8 cellular contexts compared by ENCODE assay signal in the genomic region with DNA sequence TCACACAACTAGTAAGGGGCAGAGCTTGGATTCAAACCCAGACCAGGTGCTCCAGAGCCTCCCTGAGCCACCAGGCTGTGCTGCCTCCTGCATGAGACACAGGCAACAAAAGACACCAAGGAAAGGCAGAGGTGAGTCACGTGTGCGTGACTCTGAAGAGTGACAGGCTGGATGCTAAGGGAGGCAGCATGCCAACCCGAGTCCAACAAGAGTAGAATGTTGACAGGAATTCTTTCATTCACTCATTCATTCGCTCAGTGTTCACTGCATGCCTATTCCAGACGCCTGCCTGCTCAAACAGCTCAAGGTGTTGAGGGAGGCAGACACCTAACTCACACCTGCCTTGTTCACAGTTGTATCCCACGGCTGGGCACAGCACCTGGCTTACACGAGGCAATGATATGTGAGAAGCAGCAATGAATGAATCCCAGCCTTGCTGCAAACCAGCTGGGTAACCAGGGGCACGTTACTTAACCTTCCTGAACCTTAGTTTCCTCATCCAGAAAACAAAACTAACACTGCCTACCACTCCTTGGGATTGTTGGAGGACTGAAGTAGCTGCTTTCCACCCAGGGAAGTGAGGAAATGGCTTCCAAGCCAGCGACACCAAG.
DNase-seq lines count a peak whose midpoint lies in the region; ATAC-seq and TF ChIP-seq lines count a peak whose summit lies in the region.

No MANE protein-coding gene starts in this region.

- peak; percentile 73 for DNase-seq in CD1c-positive myeloid dendritic cell (ENCODE audit: extremely low spot score)
- no peak for DNase-seq in breast epithelium (ENCODE audit: low spot score in 2 of 2)
- DNase-seq in NCI-H1436 treated with DMSO at 0.1 percent for 48 hours (lab: John Stamatoyannopoulos, UW) = no peak
- DNase-seq in CD4-positive, alpha-beta memory T cell = no peak
- DNase-seq in NCI-H187 treated with DMSO at 0.1 percent for 48 hours (lab: John Stamatoyannopoulos, UW) = no peak

- CTCF ChIA-PET in CD4-positive, alpha-beta memory T cell (lab: Charles Lee; ENCODE audit: partially characterized antibody) = interaction anchor here (1.0 kb wide), 1 partner anchor 28 kb away, joined by 3 read pairs; no protein-coding TSS in a partner anchor

- ATAC-seq in HG02885 (IDR thresholded peaks at IDR 0.05; ENCODE audit: poor library complexity, unreplicated experiment) = peak; percentile 11
- ATAC-seq in HG03095 (IDR thresholded peaks at IDR 0.05; ENCODE audit: unreplicated experiment) = no peak

- H3K4me3 ChIP-seq in breast epithelium = peak overlapping the region in 1 of 3 donors; percentile 20
- peak overlapping the region; percentile 14 to 36 for H3K4me3 ChIP-seq in mucosa of rectum (ENCODE audit: low read length in 2 of 2)
- H3K4me3 ChIP-seq in CD4-positive, alpha-beta memory T cell (ENCODE audit: low read length in 2 of 2) = no peak overlapping the region

- H3K27me3 ChIP-seq in breast epithelium (no peaks in the 10 kb centered on the region), mucosa of rectum (ENCODE audit: control insufficient read depth in 2 of 2, insufficient read depth in 2 of 2, low read length in 2 of 2) (no peaks in the 10 kb centered on the region)
- H3K27me3 ChIP-seq in CD4-positive, alpha-beta memory T cell (ENCODE audit: insufficient read depth, low read length) = no peaks in the 10 kb centered on the region

- no peak overlapping the region for H3K4me3 Mint-ChIP-seq in CD4-positive, alpha-beta memory T cell

- no peaks in the 10 kb centered on the region for H3K36me3 ChIP-seq in breast epithelium
- peaks cover 0 to 8% of the 10 kb centered on the region in 2 donors for H3K36me3 ChIP-seq in mucosa of rectum (ENCODE audit: control insufficient read depth in 2 of 2, insufficient read depth in 2 of 2, low read length in 2 of 2)
- no peaks in the 10 kb centered on the region for H3K36me3 ChIP-seq in CD4-positive, alpha-beta memory T cell (ENCODE audit: insufficient read depth, low read length)

- no peak for TF ChIP-seq POLR2A in breast epithelium (IDR thresholded peaks at IDR 0.05)

- H3K9me3 Mint-ChIP-seq in CD4-positive, alpha-beta memory T cell = no peaks in the 10 kb centered on the region

- peaks cover 28 to 42% of the 10 kb centered on the region in 2 donors for H3K4me1 ChIP-seq in breast epithelium
- peaks cover 36 to 47% of the 10 kb centered on the region in 2 donors for H3K4me1 ChIP-seq in mucosa of rectum (ENCODE audit: control insufficient read depth in 2 of 2, insufficient read depth in 2 of 2, low read length in 2 of 2)
- H3K4me1 ChIP-seq in CD4-positive, alpha-beta memory T cell (ENCODE audit: insufficient read depth, low read length) = peaks cover 27% of the 10 kb centered on the region

- H3K27ac ChIP-seq in breast epithelium (peak overlapping the region; percentile 88 to 98), mucosa of rectum (ENCODE audit: low read depth in 2 of 2, low read length in 2 of 2) (peak overlapping the region; percentile 89 to 91)
- no peak overlapping the region for H3K27ac ChIP-seq in CD4-positive, alpha-beta memory T cell (ENCODE audit: low read depth, low read length)

- H3K27ac Mint-ChIP-seq in CD4-positive, alpha-beta memory T cell = peak overlapping the region in 2 of 7 donors; percentile 49 to 61

- intact Hi-C loops in breast epithelium (cut with DNase I; ENCODE audit: low total_unique reads) = no loop called here
- intact Hi-C loops in CD4-positive, alpha-beta memory T cell (cut with micrococcal nuclease) = no loop called here

- H3K27me3 Mint-ChIP-seq in CD4-positive, alpha-beta memory T cell = no peaks in the 10 kb centered on the region

- TF ChIP-seq CTCF in breast epithelium (IDR thresholded peaks at IDR 0.05) = no peak

- H3K36me3 Mint-ChIP-seq in CD4-positive, alpha-beta memory T cell = peaks cover 0 to 5% of the 10 kb centered on the region in 2 donors

- peak overlapping the region; percentile 40 to 43 for H3K9ac ChIP-seq in mucosa of rectum (ENCODE audit: low read depth in 1 of 2, low read length in 2 of 2)

- no peaks in the 10 kb centered on the region for H3K9me3 ChIP-seq in breast epithelium
- no peaks in the 10 kb centered on the region for H3K9me3 ChIP-seq in mucosa of rectum (ENCODE audit: control insufficient read depth in 2 of 2, low read length in 2 of 2)
- no peaks in the 10 kb centered on the region for H3K9me3 ChIP-seq in CD4-positive, alpha-beta memory T cell (ENCODE audit: control insufficient read depth in 1 of 2, low read length in 2 of 2)

- POLR2A ChIA-PET in CD4-positive, alpha-beta memory T cell (lab: Charles Lee; ENCODE audit: partially characterized antibody) = no interaction called here

- peaks cover 45 to 83% (median 59%) of the 10 kb centered on the region in 4 donors for H3K4me1 Mint-ChIP-seq in CD4-positive, alpha-beta memory T cell

Comparison
In these comparisons a context has a peak if more than half of its experiments do, and no peak if none do; other contexts are left out.
1. H3K4me3 ChIP-seq: peak in mucosa of rectum (2 of 2); none in CD4-positive, alpha-beta memory T cell (0 of 2).